In genomic region chr6:26224940-26225847, GRCh38 we compare ENCODE assay signal across 8 cellular contexts.
DNase-seq lines count a peak whose midpoint lies in the region; ATAC-seq and TF ChIP-seq lines count a peak whose summit lies in the region.

No MANE protein-coding gene starts in this region.

- TF ChIP-seq POLR2A in adrenal gland (IDR thresholded peaks at IDR 0.05) = peak in 1 of 2 donors; percentile 59
- no peak for TF ChIP-seq POLR2A in gastrocnemius medialis (IDR thresholded peaks at IDR 0.05)

- WGBS in adrenal gland, 4 donors = 45 to 58% (median 51%) methylated on average over 48 to 51 of the region's 51 CpGs

- H3K4me1 ChIP-seq in adrenal gland (replicated peaks in 1 of 2) = peaks cover 3 to 5% of the 10 kb centered on the region in 2 donors
- no peaks in the 10 kb centered on the region for H3K4me1 ChIP-seq in gastrocnemius medialis

- peak overlapping the region; percentile 96 for H3K4me3 ChIP-seq in GM08714 (ENCODE audit: low read length)
- H3K4me3 ChIP-seq in adrenal gland = peak overlapping the region in 2 of 4 donors; percentile 63 to 66
- peak overlapping the region in 3 of 4 donors; percentile 46 to 52 (median 47) for H3K4me3 ChIP-seq in gastrocnemius medialis

- H3K27ac ChIP-seq in adrenal gland = peak overlapping the region in 4 of 5 donors; percentile 84 to 94 (median 93)
- peak overlapping the region in 2 of 4 donors; percentile 69 to 75 for H3K27ac ChIP-seq in gastrocnemius medialis

- no peaks in the 10 kb centered on the region for H3K9me3 ChIP-seq in adrenal gland (replicated peaks in 1 of 3)
- no peaks in the 10 kb centered on the region for H3K9me3 ChIP-seq in gastrocnemius medialis

- in situ Hi-C loops in gastrocnemius medialis (cut with MboI; ENCODE audit: low sequenced_read_pairs in 4 of 4) = no loop called here

- intact Hi-C loops in adrenal gland (cut with DNase I) (no loop called here), gastrocnemius medialis (cut with DNase I; ENCODE audit: low total_unique reads) (loop anchor here (5.0 to 10.0 kb wide), 2 partner anchors 50 to 168 kb away; a partner anchor contains a TSS)

- DNase-seq in adrenal gland (peak in 5 of 7 donors; percentile 25 to 73 (median 38)), hepatic stellate cell (ENCODE audit: low spot score) (peak; percentile 61), gastrocnemius medialis (no peak), NCI-H2196 (lab: John Stamatoyannopoulos, UW; ENCODE audit: unreplicated experiment) (no peak)
- DNase-seq in activated effector memory CD4-positive, alpha-beta T cell treated with Interleukin-2 at 50 U/mL for 16 hours = no peak

- H3K27me3 ChIP-seq in adrenal gland (no peaks in the 10 kb centered on the region), gastrocnemius medialis (peaks cover 71 to 85% (median 82%) of the 10 kb centered on the region in 3 donors)

- no peaks in the 10 kb centered on the region for H3K36me3 ChIP-seq in adrenal gland (replicated peaks in 1 of 2)
- H3K36me3 ChIP-seq in gastrocnemius medialis = no peaks in the 10 kb centered on the region

- ATAC-seq in gastrocnemius medialis (no peak), GM18498 (IDR thresholded peaks at IDR 0.05; ENCODE audit: unreplicated experiment) (no peak)
- no peak for ATAC-seq in activated CD4-positive, CD25-positive, alpha-beta regulatory T cell treated with anti-CD3 and anti-CD28 coated beads, Interleukin-2, amount 50 U/mL, for 24 hours

- TF ChIP-seq CTCF in adrenal gland (IDR thresholded peaks at IDR 0.05) (no peak), gastrocnemius medialis (IDR thresholded peaks at IDR 0.05 in 4 of 5, conservative IDR thresholded peaks at IDR 0.05 in 1 of 5) (no peak)

Comparison
In these comparisons a context has a peak if more than half of its experiments do, and no peak if none do; other contexts are left out.
1. DNase-seq: peak in adrenal gland (5 of 7) and hepatic stellate cell (single experiment); none in gastrocnemius medialis (0 of 2), activated effector memory CD4-positive, alpha-beta T cell treated with Interleukin-2 at 50 U/mL for 16 hours (single experiment) and NCI-H2196 (single experiment).